ENCODE assay signal across 29 cellular contexts in genomic region chr1:63924600-63924999, GRCh38.
DNase-seq lines count a peak whose midpoint lies in the region; ATAC-seq and TF ChIP-seq lines count a peak whose summit lies in the region.
"Had no signal": no experiment of that assay in that cellular context is flagged by ENCODE, and none has a peak within 500 bp of the region (broad histone marks: within the 10 kb centered on the region; RNA-seq: fewer than 3 reads in every experiment).

No MANE protein-coding gene starts in this region.

- POLR2A ChIA-PET in PC-3 (lab: Charles Lee; ENCODE audit: unreplicated experiment): no interaction called here

- H4K20me1 ChIP-seq in PC-3 (ENCODE audit: low read length): no peaks in the 10 kb centered on the region

- H3K9me2 ChIP-seq in PC-3 (replicated peaks; ENCODE audit: low read length): no peaks in the 10 kb centered on the region

- 93 to 100% methylated on average over 1 to 3 of the region's 3 CpGs for WGBS in endodermal cell (ENCODE audit: insufficient coverage in 1 of 2, insufficient read length in 1 of 2), 2 experiments

- peak; percentile 29 for DNase-seq in DMS53 (lab: John Stamatoyannopoulos, UW)
- no peak for DNase-seq in DMS53 treated with DMSO at 0.1 percent for 48 hours (lab: John Stamatoyannopoulos, UW; ENCODE audit: unreplicated experiment)
- peak; percentile 23 for DNase-seq in PC-3
- DNase-seq in endodermal cell: no peak
- no peak for DNase-seq in tibial artery
- DNase-seq in type B pancreatic cell (ENCODE audit: extremely low spot score, unreplicated experiment): no peak
- DNase-seq: activated CD4-positive, alpha-beta T cell treated with anti-CD3 and anti-CD28 coated beads, Interleukin-2, amount 50 U/mL, for 1 hour; activated CD4-positive, CD25-positive, alpha-beta regulatory T cell; activated effector memory CD4-positive, alpha-beta T cell treated with anti-CD3 and anti-CD28 coated beads, Interleukin-2, amount 50 U/mL, for 16 hours; activated T-cell treated with anti-CD3 and anti-CD28 coated beads, Interleukin-2, amount 50 U/mL, for 24 hours; CD4-positive, alpha-beta T cell; EL; esophagus squamous epithelium; HCEC 1CT; mucosa of descending colon; natural killer cell; NCI-H1436; NCI-H2107; NCI-H345; NCI-H82; nucleus accumbens; stimulated activated CD4-positive, alpha-beta T cell treated with anti-CD3 and anti-CD28 coated beads, Interleukin-4, amount 100 ng/mL, for 24 hours; T-helper 1 cell; upper lobe of left lung had no signal

- no peak overlapping the region for H3K4me3 Mint-ChIP-seq in endodermal cell
- H3K4me3 Mint-ChIP-seq in type B pancreatic cell: no peak overlapping the region
- H3K4me3 Mint-ChIP-seq: activated T-cell treated with anti-CD3 and anti-CD28 coated beads, Interleukin-2, amount 50 U/mL, for 24 hours; CD4-positive, alpha-beta T cell; natural killer cell had no signal

- H3K27ac Mint-ChIP-seq in endodermal cell (no peak overlapping the region), type B pancreatic cell (no peak overlapping the region)
- H3K27ac Mint-ChIP-seq: activated T-cell treated with anti-CD3 and anti-CD28 coated beads, Interleukin-2, amount 50 U/mL, for 24 hours; CD4-positive, alpha-beta T cell; natural killer cell had no signal

- no peak overlapping the region for H3K27ac ChIP-seq in PC-3 (ENCODE audit: low read length)
- H3K27ac ChIP-seq in endodermal cell (ENCODE audit: low read depth, low read length): no peak overlapping the region
- peak overlapping the region; percentile 53 to 60 for H3K27ac ChIP-seq in tibial artery
- H3K27ac ChIP-seq: 22Rv1, esophagus squamous epithelium, hepatocyte, SJSA1, upper lobe of left lung had no signal

- H2AFZ ChIP-seq in PC-3 (ENCODE audit: low read length): no peak overlapping the region
- H2AFZ ChIP-seq: hepatocyte had no signal

- H3K4me3 ChIP-seq in PC-3 (ENCODE audit: low read length): no peak overlapping the region
- no peak overlapping the region for H3K4me3 ChIP-seq in endodermal cell (ENCODE audit: low read length)
- no peak overlapping the region for H3K4me3 ChIP-seq in tibial artery
- H3K4me3 ChIP-seq: esophagus squamous epithelium, hepatocyte, mucosa of descending colon, SJSA1, upper lobe of left lung had no signal

- intact Hi-C loops in PC-3 (cut with micrococcal nuclease) (loop anchor here (5.0 kb wide), 3 partner anchors 213 to 318 kb away; no protein-coding TSS in a partner anchor), tibial artery (cut with DNase I; ENCODE audit: low total_unique reads) (loop anchor here (5.0 kb wide), 1 partner anchor 213 kb away; no protein-coding TSS in a partner anchor)

- H3K4me1 ChIP-seq in PC-3 (ENCODE audit: insufficient read depth, low read length) (peaks cover 26% of the 10 kb centered on the region), endodermal cell (ENCODE audit: control insufficient read depth, insufficient read depth, low read length) (peaks cover 8% of the 10 kb centered on the region), tibial artery (peaks cover 0 to 74% (median 37%) of the 10 kb centered on the region in 4 donors)

- TF ChIP-seq CTCF in PC-3 (conservative IDR thresholded peaks at IDR 0.05; ENCODE audit: low read depth, low read length) (peak; percentile 37; the same call in 1 of the 2 replicates), endodermal cell (conservative IDR thresholded peaks at IDR 0.05) (peak; percentile 59), tibial artery (IDR thresholded peaks at IDR 0.05) (no peak), type B pancreatic cell (conservative IDR thresholded peaks at IDR 0.05) (no peak)

- H3K9me3 Mint-ChIP-seq in endodermal cell: peaks cover 4% of the 10 kb centered on the region
- H3K9me3 Mint-ChIP-seq in type B pancreatic cell: no peaks in the 10 kb centered on the region
- H3K9me3 Mint-ChIP-seq: activated T-cell treated with anti-CD3 and anti-CD28 coated beads, Interleukin-2, amount 50 U/mL, for 24 hours; CD4-positive, alpha-beta T cell; natural killer cell had no signal

- peaks cover 21% of the 10 kb centered on the region for H3K79me2 ChIP-seq in PC-3 (ENCODE audit: low read length)

- H3K9ac ChIP-seq in PC-3 (ENCODE audit: low read length): no peak overlapping the region
- no peak overlapping the region for H3K9ac ChIP-seq in endodermal cell (ENCODE audit: extremely low read depth, low read length, poor library complexity, severe bottlenecking)

- no peaks in the 10 kb centered on the region for H3K27me3 Mint-ChIP-seq in endodermal cell (ENCODE audit: insufficient read depth)
- H3K27me3 Mint-ChIP-seq in type B pancreatic cell: peaks cover 3% of the 10 kb centered on the region
- H3K27me3 Mint-ChIP-seq: activated T-cell treated with anti-CD3 and anti-CD28 coated beads, Interleukin-2, amount 50 U/mL, for 24 hours; CD4-positive, alpha-beta T cell had no signal

- no peak overlapping the region for H3K4me2 ChIP-seq in PC-3 (ENCODE audit: low read length)
- H3K4me2 ChIP-seq: hepatocyte had no signal

- H3K27me3 ChIP-seq in PC-3 (ENCODE audit: low read length) (no peaks in the 10 kb centered on the region), endodermal cell (ENCODE audit: control insufficient read depth, insufficient read depth, low read length, poor library complexity, severe bottlenecking) (no peaks in the 10 kb centered on the region), tibial artery (no peaks in the 10 kb centered on the region)
- H3K27me3 ChIP-seq: esophagus squamous epithelium, hepatocyte, SJSA1, upper lobe of left lung had no signal

- H3K9me3 ChIP-seq in PC-3 (ENCODE audit: low read length) (no peaks in the 10 kb centered on the region), endodermal cell (ENCODE audit: control insufficient read depth, low read length) (no peaks in the 10 kb centered on the region), tibial artery (no peaks in the 10 kb centered on the region)
- H3K9me3 ChIP-seq: esophagus squamous epithelium, mucosa of descending colon, SJSA1, upper lobe of left lung had no signal

- peaks cover 35% of the 10 kb centered on the region for H3K4me1 Mint-ChIP-seq in endodermal cell
- H3K4me1 Mint-ChIP-seq in type B pancreatic cell (ENCODE audit: unreplicated experiment): peaks cover 42% of the 10 kb centered on the region
- H3K4me1 Mint-ChIP-seq: natural killer cell had no signal

- CTCF ChIA-PET in PC-3 (lab: Charles Lee): interaction anchor here (0.7 kb wide), 1 partner anchor 232 kb away, joined by 3 read pairs; no protein-coding TSS in a partner anchor

- H3K36me3 ChIP-seq in PC-3 (ENCODE audit: low read depth, low read length): no peaks in the 10 kb centered on the region
- H3K36me3 ChIP-seq in endodermal cell (ENCODE audit: control insufficient read depth, insufficient read depth, low read length): no peaks in the 10 kb centered on the region
- H3K36me3 ChIP-seq in tibial artery: no peaks in the 10 kb centered on the region
- H3K36me3 ChIP-seq: esophagus squamous epithelium, SJSA1, upper lobe of left lung had no signal

- H3K36me3 Mint-ChIP-seq in endodermal cell (ENCODE audit: low read depth) (no peaks in the 10 kb centered on the region), type B pancreatic cell (no peaks in the 10 kb centered on the region)
- H3K36me3 Mint-ChIP-seq: natural killer cell had no signal

- no peak for ATAC-seq in PC-3
- no peak for ATAC-seq in GM19397 (IDR thresholded peaks at IDR 0.05; ENCODE audit: unreplicated experiment)
- no peak for ATAC-seq in GM21423 (IDR thresholded peaks at IDR 0.05; ENCODE audit: unreplicated experiment)
- ATAC-seq: mucosa of descending colon, natural killer cell had no signal

- H3F3A ChIP-seq in PC-3 (ENCODE audit: low read length, unreplicated experiment): no peaks in the 10 kb centered on the region

- BruUV-seq in PC-3 (replicated peaks; lab: Mats Ljungman, UMichigan): no TSS peak

Comparison
In these comparisons a context has a peak if more than half of its experiments do, and no peak if none do; other contexts are left out.
1. DNase-seq: peak in DMS53 (single experiment) and PC-3 (single experiment); none in DMS53 treated with DMSO at 0.1 percent for 48 hours (single experiment), endodermal cell (single experiment), tibial artery (0 of 2) and type B pancreatic cell (single experiment).
2. H3K27ac ChIP-seq: peak in tibial artery (2 of 2); none in PC-3 (single experiment) and endodermal cell (single experiment).
3. CTCF ChIP-seq: peak in PC-3 (single experiment) and endodermal cell (single experiment); none in tibial artery (0 of 2) and type B pancreatic cell (single experiment).